Comparison of ENCODE assay signal across 19 cellular contexts in genomic region chr5:38996123-38996522, GRCh38.
DNase-seq lines count a peak whose midpoint lies in the region; ATAC-seq and TF ChIP-seq lines count a peak whose summit lies in the region.
"Had no signal": no experiment of that assay in that cellular context is flagged by ENCODE, and none has a peak within 500 bp of the region (broad histone marks: within the 10 kb centered on the region; RNA-seq: fewer than 3 reads in every experiment).

No MANE protein-coding gene starts in this region.

- peak in 2 of 3 experiments; percentile 24 to 39 for DNase-seq in NCI-H1417 (lab: John Stamatoyannopoulos, UW)
- no peak for DNase-seq in NCI-H1417 treated with DMSO at 0.1 percent for 48 hours (lab: John Stamatoyannopoulos, UW)
- DNase-seq in left ventricle myocardium superior = no peak
- DNase-seq in Right ventricle myocardium inferior (ENCODE audit: missing footprints) = no peak
- no peak for DNase-seq in HT-29 (ENCODE audit: low spot score)
- DNase-seq: 8988T; CD8-positive, alpha-beta memory T cell; NCI-H1092; NCI-H1694; NCI-H2107; NCI-H748 treated with DMSO at 0.1 percent for 48 hours; Peyer's patch; SHP77 treated with DMSO at 0.1 percent for 48 hours had no signal

- H3K36me3 ChIP-seq in neutrophil = peaks cover 39% of the 10 kb centered on the region

- H3K27me3 ChIP-seq in neutrophil = no peaks in the 10 kb centered on the region
- H3K27me3 ChIP-seq: BLaER1, Peyer's patch had no signal

- no peak overlapping the region for H3K4me3 ChIP-seq in neutrophil (ENCODE audit: low read depth in 1 of 2, low read length in 1 of 2)
- H3K4me3 ChIP-seq: BLaER1, Peyer's patch had no signal

- H3K36me3 Mint-ChIP-seq in activated T-helper 17 cell treated with anti-CD3 and anti-CD28 coated beads, Interleukin-2, amount 50 U/mL, for 72 hours (ENCODE audit: low read depth) = peaks cover 79% of the 10 kb centered on the region

- H3K4me1 Mint-ChIP-seq in activated T-helper 17 cell treated with anti-CD3 and anti-CD28 coated beads, Interleukin-2, amount 50 U/mL, for 72 hours = peaks cover 14% of the 10 kb centered on the region

- H3K4me3 Mint-ChIP-seq in activated T-helper 17 cell treated with anti-CD3 and anti-CD28 coated beads, Interleukin-2, amount 50 U/mL, for 72 hours = no peak overlapping the region
- H3K4me3 Mint-ChIP-seq: CD8-positive, alpha-beta memory T cell had no signal

- intact Hi-C loops in left ventricle myocardium superior (cut with micrococcal nuclease) = loop anchor here (5.0 kb wide), 1 partner anchor 86 kb away; no protein-coding TSS in a partner anchor
- intact Hi-C loops in Right ventricle myocardium inferior (cut with DNase I) = no loop called here

- H3K27ac ChIP-seq in neutrophil = peak overlapping the region; percentile 5
- H3K27ac ChIP-seq: BLaER1, KMS-11, Peyer's patch had no signal

- H3K9me3 ChIP-seq in neutrophil = no peaks in the 10 kb centered on the region
- H3K9me3 ChIP-seq: Peyer's patch had no signal

- H3K27me3 Mint-ChIP-seq in activated T-helper 17 cell treated with anti-CD3 and anti-CD28 coated beads, Interleukin-2, amount 50 U/mL, for 72 hours = no peaks in the 10 kb centered on the region
- H3K27me3 Mint-ChIP-seq: CD8-positive, alpha-beta memory T cell had no signal

- TF ChIP-seq CTCF in neutrophil (IDR thresholded peaks at IDR 0.05) = no peak

- H3K4me1 ChIP-seq in neutrophil (ENCODE audit: control insufficient read depth in 1 of 2, insufficient read depth in 1 of 2, low read depth in 1 of 2, low read length in 1 of 2) = no peaks in the 10 kb centered on the region
- H3K4me1 ChIP-seq: BLaER1, Peyer's patch had no signal

- peaks cover 3% of the 10 kb centered on the region for H3K9me3 Mint-ChIP-seq in activated T-helper 17 cell treated with anti-CD3 and anti-CD28 coated beads, Interleukin-2, amount 50 U/mL, for 72 hours
- H3K9me3 Mint-ChIP-seq: CD8-positive, alpha-beta memory T cell had no signal

- H3K27ac Mint-ChIP-seq in activated T-helper 17 cell treated with anti-CD3 and anti-CD28 coated beads, Interleukin-2, amount 50 U/mL, for 72 hours = peak overlapping the region; percentile 50

- peak; percentile 51 for ATAC-seq in left ventricle myocardium superior
- no peak for ATAC-seq in Right ventricle myocardium inferior
- no peak for ATAC-seq in activated T-helper 17 cell treated with anti-CD3 and anti-CD28 coated beads, Interleukin-2, amount 50 U/mL, for 72 hours (replicated peaks)
- ATAC-seq in GM18867 (IDR thresholded peaks at IDR 0.05; ENCODE audit: unreplicated experiment) = no peak
- ATAC-seq: HepG2 had no signal

Comparison
In these comparisons a context has a peak if more than half of its experiments do, and no peak if none do; other contexts are left out.
1. DNase-seq: peak in NCI-H1417 (2 of 3); none in NCI-H1417 treated with DMSO at 0.1 percent for 48 hours (single experiment), left ventricle myocardium superior (single experiment), Right ventricle myocardium inferior (single experiment) and HT-29 (single experiment).